In the genomic region with DNA sequence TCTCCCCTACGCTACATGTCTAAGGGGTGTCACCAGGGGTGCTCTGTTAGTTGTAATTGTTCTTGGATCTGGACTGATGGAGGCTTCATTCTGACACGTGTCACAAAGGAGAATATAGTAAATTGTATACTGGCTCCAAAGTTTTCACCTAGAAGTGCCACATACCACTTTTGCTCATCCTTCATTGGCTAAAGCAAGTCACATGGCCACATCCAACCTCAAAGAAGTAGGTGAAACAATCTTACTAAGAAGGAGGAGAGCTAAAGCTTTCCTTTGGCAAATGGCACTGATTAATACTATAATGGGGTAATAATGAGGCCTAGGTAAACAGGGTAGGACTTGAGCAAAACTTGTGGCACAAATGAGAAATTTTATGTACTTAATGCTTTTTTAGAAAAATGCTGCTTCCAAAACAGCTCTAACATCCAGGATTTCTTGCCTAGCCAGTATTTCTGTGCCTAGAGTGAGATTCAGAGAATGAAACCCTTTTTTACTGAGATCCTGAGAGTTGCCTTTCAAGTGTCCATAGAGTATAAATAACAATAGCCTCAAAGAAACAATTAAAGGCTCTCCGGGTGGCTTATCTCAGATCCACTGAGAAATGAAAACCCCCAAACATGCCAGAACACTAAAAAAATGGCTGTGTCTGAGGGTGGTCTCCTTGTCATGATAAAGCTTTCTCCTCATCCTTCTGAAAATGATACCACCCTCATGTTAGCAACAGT, we compare ENCODE assay signal across 17 cellular contexts.
"Had no signal": no experiment of that assay in that cellular context is flagged by ENCODE, and none has a peak within 500 bp of the region (broad histone marks: within the 10 kb centered on the region; RNA-seq: fewer than 3 reads in every experiment).

No MANE protein-coding gene starts in this region.

- DNase-seq: activated CD4-positive, alpha-beta T cell treated with anti-CD3 and anti-CD28 coated beads for 48 hours; activated CD4-positive, CD25-positive, alpha-beta regulatory T cell; activated CD8-positive, alpha-beta T cell treated with anti-CD3 and anti-CD28 coated beads for 36 hours; activated naive CD4-positive, alpha-beta T cell treated with Interleukin-2 at 50 U/mL for 16 hours; activated naive CD8-positive, alpha-beta T cell treated with anti-CD3 and anti-CD28 coated beads, Interleukin-2, amount 10 ng/mL, durations not matched to agents 7 days and 5 days; activated T-cell treated with anti-CD3 and anti-CD28 coated beads, Interleukin-2, amount 50 U/mL, for 1 hour; caudate nucleus; dorsolateral prefrontal cortex; immature natural killer cell; mesenchymal stem cell; naive thymus-derived CD4-positive, alpha-beta T cell; nucleus accumbens; sigmoid colon; stimulated activated naive B cell treated with anti-CD40 and anti-IgM and Interleukin-4, amounts not matched to agents 10 μg/mL and 1 μg/mL and 100 μg/mL, for 72 hours; T-cell; upper lobe of right lung had no signal

- H3K4me3 ChIP-seq: dorsolateral prefrontal cortex, sigmoid colon, thoracic aorta, upper lobe of right lung had no signal

- H3K4me1 ChIP-seq: upper lobe of right lung had no signal

- H3K27me3 ChIP-seq: sigmoid colon, upper lobe of right lung had no signal

- H3K9me3 ChIP-seq: sigmoid colon, thoracic aorta, upper lobe of right lung had no signal

- H3K27ac ChIP-seq: dorsolateral prefrontal cortex, sigmoid colon, thoracic aorta, upper lobe of right lung had no signal

- H3K36me3 ChIP-seq: sigmoid colon, thoracic aorta, upper lobe of right lung had no signal
